In genomic region chr5:172797800-172798199, GRCh38 we compare ENCODE assay signal across 10 cellular contexts. TPM values are rescaled to one million over a fixed set of nuclear protein-coding genes. Genes with fewer than 3 reads are reported as not detected.
DNase-seq lines count a peak whose midpoint lies in the region; ATAC-seq and TF ChIP-seq lines count a peak whose summit lies in the region.
"Had no signal": no experiment of that assay in that cellular context is flagged by ENCODE, and none has a peak within 500 bp of the region (broad histone marks: within the 10 kb centered on the region; RNA-seq: fewer than 3 reads in every experiment).

No MANE protein-coding gene starts in this region.

- TF ChIP-seq EP300 in gastroesophageal sphincter (IDR thresholded peaks at IDR 0.05), result no peak

- peak overlapping the region; percentile 74 for H3K4me2 ChIP-seq in skeletal muscle satellite cell (ENCODE audit: low read length)

- CTCF ChIA-PET in activated CD8-positive, alpha-beta T cell treated with anti-CD3 and anti-CD28 coated beads, Interleukin-2, amount 10 ng/mL, durations not matched to agents 7 days and 5 days (lab: Charles Lee), result interaction anchor here (1.0 to 1.6 kb wide), 8 partner anchors 10 to 1120 kb away, joined by 3 to 8 read pairs (median 5); no protein-coding TSS in a partner anchor

- peaks cover 16% of the 10 kb centered on the region for H3K4me1 Mint-ChIP-seq in activated CD8-positive, alpha-beta T cell treated with anti-CD3 and anti-CD28 coated beads, Interleukin-2, amount 10 ng/mL, durations not matched to agents 7 days and 5 days (ENCODE audit: low read depth)

- no peak overlapping the region for H3K4me3 ChIP-seq in RWPE2 (ENCODE audit: severe bottlenecking)
- H3K4me3 ChIP-seq in gastroesophageal sphincter, result no peak overlapping the region
- H3K4me3 ChIP-seq in skeletal muscle satellite cell (ENCODE audit: low read length), result peak overlapping the region; percentile 25

- TF ChIP-seq POLR2A in gastroesophageal sphincter (IDR thresholded peaks at IDR 0.05), result no peak

- H3K36me3 Mint-ChIP-seq in activated CD8-positive, alpha-beta T cell treated with anti-CD3 and anti-CD28 coated beads, Interleukin-2, amount 10 ng/mL, durations not matched to agents 7 days and 5 days (ENCODE audit: low read depth), result no peaks in the 10 kb centered on the region

- POLR2A ChIA-PET in activated CD8-positive, alpha-beta T cell treated with anti-CD3 and anti-CD28 coated beads, Interleukin-2, amount 10 ng/mL, durations not matched to agents 7 days and 5 days (lab: Charles Lee), result interaction anchor here (0.5 to 2.1 kb wide), 2 partner anchors 12 to 26 kb away, joined by 3 to 9 read pairs; partner anchors contain the start of gene DUSP1

- no peaks in the 10 kb centered on the region for H3K27me3 Mint-ChIP-seq in activated CD8-positive, alpha-beta T cell treated with anti-CD3 and anti-CD28 coated beads, Interleukin-2, amount 10 ng/mL, durations not matched to agents 7 days and 5 days (ENCODE audit: low read depth)

- no peaks in the 10 kb centered on the region for H3K36me3 ChIP-seq in RWPE2 (ENCODE audit: low read depth)
- no peaks in the 10 kb centered on the region for H3K36me3 ChIP-seq in gastroesophageal sphincter
- H3K36me3 ChIP-seq in skeletal muscle satellite cell (ENCODE audit: insufficient read depth, low read length), result no peaks in the 10 kb centered on the region

- no peaks in the 10 kb centered on the region for H3K27me3 ChIP-seq in RWPE2 (ENCODE audit: insufficient read depth, poor library complexity, severe bottlenecking)
- H3K27me3 ChIP-seq in gastroesophageal sphincter, result no peaks in the 10 kb centered on the region
- no peaks in the 10 kb centered on the region for H3K27me3 ChIP-seq in skeletal muscle satellite cell (ENCODE audit: control insufficient read depth, insufficient read depth, low read length)

- H3K9me3 ChIP-seq in RWPE2 (ENCODE audit: severe bottlenecking), result no peaks in the 10 kb centered on the region
- H3K9me3 ChIP-seq in gastroesophageal sphincter, result no peaks in the 10 kb centered on the region
- H3K9me3 ChIP-seq in skeletal muscle satellite cell (replicated peaks; ENCODE audit: low read length), result no peaks in the 10 kb centered on the region

- H3K9me3 Mint-ChIP-seq in activated CD8-positive, alpha-beta T cell treated with anti-CD3 and anti-CD28 coated beads, Interleukin-2, amount 10 ng/mL, durations not matched to agents 7 days and 5 days (ENCODE audit: insufficient read depth), result no peaks in the 10 kb centered on the region

- H3K27ac ChIP-seq in RWPE2 (ENCODE audit: poor library complexity, severe bottlenecking) (peak overlapping the region; percentile 96), gastroesophageal sphincter (peak overlapping the region; percentile 1 to 90 (median 80))

- in situ Hi-C loops in ACHN (cut with HindIII; ENCODE audit: low pct_ligation_motif_present, low pct_unique_long_range_greater_than_20kb, low sequenced_read_pairs), result no loop called here

- no peak overlapping the region for H3K27ac Mint-ChIP-seq in activated CD8-positive, alpha-beta T cell treated with anti-CD3 and anti-CD28 coated beads, Interleukin-2, amount 10 ng/mL, durations not matched to agents 7 days and 5 days

- 42 to 55% methylated on average over 2 to 3 of the region's 5 CpGs for WGBS in gastroesophageal sphincter (ENCODE audit: low coverage in 1 of 2), 2 donors

- H3K4me1 ChIP-seq in RWPE2 (ENCODE audit: insufficient read depth, poor library complexity, severe bottlenecking) (peaks cover 69% of the 10 kb centered on the region), gastroesophageal sphincter (peaks cover 5 to 60% (median 23%) of the 10 kb centered on the region in 3 donors), skeletal muscle satellite cell (ENCODE audit: control insufficient read depth, insufficient read depth, low read length) (peaks cover 94% of the 10 kb centered on the region)

- peak overlapping the region; percentile 74 for H3K9ac ChIP-seq in skeletal muscle satellite cell (ENCODE audit: low read depth, low read length)

- peak; percentile 32 for DNase-seq in ELR (ENCODE audit: low read depth)
- DNase-seq in RWPE2 (ENCODE audit: low spot score), result no peak
- no peak for DNase-seq in T-helper 9 cell
- no peak for DNase-seq in activated CD8-positive, alpha-beta T cell treated with anti-CD3 and anti-CD28 coated beads, Interleukin-2, amount 10 ng/mL, durations not matched to agents 7 days and 5 days
- DNase-seq in ACHN, result no peak
- no peak for DNase-seq in NCI-H446 treated with DMSO at 0.1 percent for 48 hours (lab: John Stamatoyannopoulos, UW)
- DNase-seq: erythroblast, NCI-H1092 had no signal

- ATAC-seq in RWPE2 (ENCODE audit: low read depth) (no peak), gastroesophageal sphincter (no peak)
- ATAC-seq in activated CD8-positive, alpha-beta T cell treated with anti-CD3 and anti-CD28 coated beads, Interleukin-2, amount 10 ng/mL, durations not matched to agents 7 days and 5 days, result no peak

- H3K4me3 Mint-ChIP-seq in activated CD8-positive, alpha-beta T cell treated with anti-CD3 and anti-CD28 coated beads, Interleukin-2, amount 10 ng/mL, durations not matched to agents 7 days and 5 days, result no peak overlapping the region

- TF ChIP-seq CTCF in RWPE2 (IDR thresholded peaks at IDR 0.05; ENCODE audit: poor library complexity, severe bottlenecking), result no peak
- TF ChIP-seq CTCF in gastroesophageal sphincter (IDR thresholded peaks at IDR 0.05), result no peak

RNA-seq across cellular contexts. Expression of gene DUSP1, which starts 26.8 kb away (rescaled TPM):
- total RNA-seq in gastroesophageal sphincter, result 100 to 1,000 TPM; 488 to 965 (median 649) TPM
- 204 and 438 TPM in 2 replicates for total RNA-seq in skeletal muscle satellite cell (2012; rRNA removed)
- total RNA-seq in activated CD8-positive, alpha-beta T cell treated with anti-CD3 and anti-CD28 coated beads, Interleukin-2, amount 10 ng/mL, durations not matched to agents 7 days and 5 days, result 10 to 100 TPM; 55.6 to 56.6 TPM

RNA-seq across cellular contexts. Expression of gene ERGIC1, which starts 36.3 kb away (rescaled TPM):
- total RNA-seq in gastroesophageal sphincter, result 100 to 1,000 TPM; 116 to 172 (median 144) TPM
- total RNA-seq in skeletal muscle satellite cell (2012; rRNA removed), result 162 and 224 TPM in 2 replicates
- 10 to 100 TPM; 50.4 to 52.7 TPM for total RNA-seq in activated CD8-positive, alpha-beta T cell treated with anti-CD3 and anti-CD28 coated beads, Interleukin-2, amount 10 ng/mL, durations not matched to agents 7 days and 5 days

Comparison
In these comparisons a context has a peak if more than half of its experiments do, and no peak if none do; other contexts are left out.
1. RNA of gene DUSP1, which starts 26.8 kb away (total RNA-seq): 488 to 965 TPM in gastroesophageal sphincter; 55.6 to 56.6 TPM in activated CD8-positive, alpha-beta T cell treated with anti-CD3 and anti-CD28 coated beads, Interleukin-2, amount 10 ng/mL, durations not matched to agents 7 days and 5 days; every median in the first group is over 4 times any median in the second.